In the genomic region with DNA sequence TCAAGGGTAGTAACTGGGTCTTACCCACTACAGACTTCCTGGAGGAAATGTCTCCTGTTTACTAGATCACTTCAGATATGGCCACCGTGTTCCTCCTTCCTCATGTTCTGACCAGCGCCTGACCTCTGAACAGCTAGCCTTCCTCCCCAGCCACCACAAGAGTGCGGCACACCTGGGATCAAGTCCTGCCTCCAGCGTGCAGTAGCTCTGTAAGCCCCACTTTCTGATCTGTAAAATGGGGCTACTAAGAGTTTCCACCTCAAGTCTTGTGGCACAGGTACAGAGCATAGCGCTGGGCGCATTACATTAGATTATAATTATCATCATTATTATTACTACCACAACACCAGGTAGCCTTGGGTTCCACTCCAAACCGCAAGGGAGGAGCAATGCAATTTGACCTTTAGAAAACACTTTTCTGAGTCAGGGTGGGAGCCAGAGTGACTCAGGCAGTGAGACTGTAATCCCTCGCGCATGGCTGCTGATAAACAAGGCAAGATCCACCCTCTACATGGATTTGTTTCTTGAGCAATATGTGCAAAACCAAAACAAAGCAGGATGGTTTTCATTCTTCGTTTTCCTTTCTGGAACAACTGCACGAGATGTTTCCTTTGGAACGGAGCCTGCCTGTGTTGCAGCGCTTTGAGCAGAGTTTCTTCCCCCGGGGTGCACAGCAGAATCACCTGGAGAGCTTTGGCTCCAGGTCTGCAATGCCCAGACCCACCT, we compare ENCODE assay signal across 10 cellular contexts.
DNase-seq lines count a peak whose midpoint lies in the region; ATAC-seq and TF ChIP-seq lines count a peak whose summit lies in the region.
"Had no signal": no experiment of that assay in that cellular context is flagged by ENCODE, and none has a peak within 500 bp of the region (broad histone marks: within the 10 kb centered on the region; RNA-seq: fewer than 3 reads in every experiment).

No MANE protein-coding gene starts in this region.

- DNase-seq in HFFc6, result peak; percentile 97
- peak; percentile 94 for DNase-seq in right atrium auricular region (ENCODE audit: low spot score)
- DNase-seq in smooth muscle cell of the brain vasculature (ENCODE audit: low read depth, low spot score), result peak; percentile 89
- no peak for DNase-seq in activated T-cell treated with anti-CD3 and anti-CD28 coated beads, Interleukin-2, amount 50 U/mL, for 48 hours
- DNase-seq in SK-N-DZ (ENCODE audit: low spot score), result no peak
- no peak for DNase-seq in GM10248 (ENCODE audit: extremely low spot score)
- DNase-seq: NCI-H524 had no signal

- POLR2A ChIA-PET in GM10248 (lab: Yijun Ruan, JAX), result no interaction called here

- no peaks in the 10 kb centered on the region for H3K9me3 Mint-ChIP-seq in HFFc6
- H3K9me3 Mint-ChIP-seq: central memory CD8-positive, alpha-beta T cell had no signal

- CTCF ChIA-PET in GM10248 (lab: Yijun Ruan, JAX), result interaction anchor here (1.5 to 7.4 kb wide), 2 partner anchors 13 to 26 kb away, joined by 3 to 50 read pairs; no protein-coding TSS in a partner anchor

- no peaks in the 10 kb centered on the region for H3K36me3 ChIP-seq in right atrium auricular region

- H3K27me3 Mint-ChIP-seq in HFFc6 (ENCODE audit: insufficient read depth), result peaks cover 2% of the 10 kb centered on the region; the same call in 1 of the 2 replicates
- H3K27me3 Mint-ChIP-seq: central memory CD8-positive, alpha-beta T cell had no signal

- TF ChIP-seq CTCF in HFFc6 (IDR thresholded peaks at IDR 0.05) (no peak), right atrium auricular region (IDR thresholded peaks at IDR 0.05) (no peak), GM10248 (IDR thresholded peaks at IDR 0.05; ENCODE audit: control extremely low read depth, extremely low read depth, low read depth, missing control alignments) (no peak)

- H3K4me3 ChIP-seq in right atrium auricular region, result no peak overlapping the region

- H3K36me3 Mint-ChIP-seq in HFFc6 (ENCODE audit: low read depth), result no peaks in the 10 kb centered on the region

- H3K9me3 ChIP-seq in right atrium auricular region, result no peaks in the 10 kb centered on the region

- H3K27me3 ChIP-seq in right atrium auricular region, result no peaks in the 10 kb centered on the region

- H3K27ac ChIP-seq in angular gyrus (ENCODE audit: low read depth, low read length) (peak overlapping the region; percentile 90), right atrium auricular region (peak overlapping the region; percentile 85 to 93)

- H3K4me3 Mint-ChIP-seq in HFFc6, result peak overlapping the region; percentile 83
- H3K4me3 Mint-ChIP-seq: central memory CD8-positive, alpha-beta T cell had no signal

- H3K4me1 Mint-ChIP-seq in HFFc6 (ENCODE audit: low read depth), result peaks cover 52% of the 10 kb centered on the region
- H3K4me1 Mint-ChIP-seq: central memory CD8-positive, alpha-beta T cell had no signal

- H3K4me1 ChIP-seq in right atrium auricular region, result peaks cover 0 to 58% of the 10 kb centered on the region in 2 donors

- peak overlapping the region; percentile 97 for H3K27ac Mint-ChIP-seq in HFFc6

- ATAC-seq in HG02623 (IDR thresholded peaks at IDR 0.05; ENCODE audit: unreplicated experiment), result no peak

Comparison
In these comparisons a context has a peak if more than half of its experiments do, and no peak if none do; other contexts are left out.
1. DNase-seq: peak in HFFc6 (single experiment), right atrium auricular region (single experiment) and smooth muscle cell of the brain vasculature (single experiment); none in activated T-cell treated with anti-CD3 and anti-CD28 coated beads, Interleukin-2, amount 50 U/mL, for 48 hours (0 of 2), SK-N-DZ (single experiment) and GM10248 (single experiment).